Comparison of ENCODE assay signal across 9 cellular contexts in the genomic region with DNA sequence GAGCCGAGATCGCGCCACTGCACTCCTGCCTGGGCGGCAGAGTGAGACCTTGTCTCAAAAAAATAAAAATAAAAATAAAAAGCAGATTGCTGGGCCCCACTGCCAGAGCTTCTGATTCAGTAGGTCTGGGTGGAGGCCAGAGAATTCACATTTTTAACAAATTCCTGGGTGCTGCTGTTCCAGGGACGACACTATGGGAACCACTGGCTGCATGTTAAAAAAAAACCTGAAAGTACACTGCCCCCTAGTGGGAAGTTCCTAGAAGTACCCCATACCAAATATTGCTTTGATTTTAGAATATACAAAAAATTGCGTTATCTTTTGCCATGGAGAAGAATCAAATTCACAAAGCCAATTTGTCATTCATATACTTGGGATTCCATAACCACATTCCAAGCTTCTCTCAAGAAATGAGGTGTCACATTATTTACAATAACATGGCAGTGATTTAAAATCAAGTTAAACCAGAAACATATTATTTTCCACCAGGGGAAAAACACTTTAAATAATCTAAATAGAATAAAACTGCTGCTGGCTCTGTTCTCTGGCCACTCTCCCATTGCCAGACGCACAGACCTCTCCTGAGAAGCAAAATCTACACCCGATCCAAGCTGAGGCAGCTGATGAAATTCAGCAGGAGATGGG. TPM values are rescaled to one million over a fixed set of nuclear protein-coding genes. Genes with fewer than 3 reads are reported as not detected.
DNase-seq lines count a peak whose midpoint lies in the region; ATAC-seq and TF ChIP-seq lines count a peak whose summit lies in the region.
"Had no signal": no experiment of that assay in that cellular context is flagged by ENCODE, and none has a peak within 500 bp of the region (broad histone marks: within the 10 kb centered on the region; RNA-seq: fewer than 3 reads in every experiment).

No MANE protein-coding gene starts in this region.

- peaks cover 4% of the 10 kb centered on the region for H3K27me3 Mint-ChIP-seq in activated CD8-positive, alpha-beta T cell treated with anti-CD3 and anti-CD28 coated beads for 36 hours
- peaks cover 9% of the 10 kb centered on the region for H3K27me3 Mint-ChIP-seq in progenitor cell of endocrine pancreas

- H3K36me3 Mint-ChIP-seq in activated CD8-positive, alpha-beta T cell treated with anti-CD3 and anti-CD28 coated beads for 36 hours (ENCODE audit: low read depth), result no peaks in the 10 kb centered on the region
- no peaks in the 10 kb centered on the region for H3K36me3 Mint-ChIP-seq in progenitor cell of endocrine pancreas (ENCODE audit: insufficient read depth)
- H3K36me3 Mint-ChIP-seq: stimulated activated naive B cell treated with anti-CD40 and anti-IgM and Interleukin-4, amounts not matched to agents 10 μg/mL and 1 μg/mL and 100 μg/mL, for 72 hours had no signal

- H3K4me1 Mint-ChIP-seq in activated CD8-positive, alpha-beta T cell treated with anti-CD3 and anti-CD28 coated beads for 36 hours (ENCODE audit: low read depth), result no peaks in the 10 kb centered on the region
- peaks cover 14% of the 10 kb centered on the region for H3K4me1 Mint-ChIP-seq in progenitor cell of endocrine pancreas (ENCODE audit: low read depth)
- H3K4me1 Mint-ChIP-seq: stimulated activated naive B cell treated with anti-CD40 and anti-IgM and Interleukin-4, amounts not matched to agents 10 μg/mL and 1 μg/mL and 100 μg/mL, for 72 hours had no signal

- no peaks in the 10 kb centered on the region for H3K9me3 Mint-ChIP-seq in activated CD8-positive, alpha-beta T cell treated with anti-CD3 and anti-CD28 coated beads for 36 hours
- H3K9me3 Mint-ChIP-seq in progenitor cell of endocrine pancreas (ENCODE audit: low read depth), result no peaks in the 10 kb centered on the region
- H3K9me3 Mint-ChIP-seq: stimulated activated naive B cell treated with anti-CD40 and anti-IgM and Interleukin-4, amounts not matched to agents 10 μg/mL and 1 μg/mL and 100 μg/mL, for 72 hours had no signal

- intact Hi-C loops in activated CD8-positive, alpha-beta T cell treated with anti-CD3 and anti-CD28 coated beads for 36 hours (cut with micrococcal nuclease), result loop anchor here (5.0 kb wide), 1 partner anchor 358 kb away; no protein-coding TSS in a partner anchor

- no peak overlapping the region for H3K4me3 Mint-ChIP-seq in activated CD8-positive, alpha-beta T cell treated with anti-CD3 and anti-CD28 coated beads for 36 hours
- H3K4me3 Mint-ChIP-seq in progenitor cell of endocrine pancreas (ENCODE audit: low read depth), result no peak overlapping the region
- H3K4me3 Mint-ChIP-seq: stimulated activated naive B cell treated with anti-CD40 and anti-IgM and Interleukin-4, amounts not matched to agents 10 μg/mL and 1 μg/mL and 100 μg/mL, for 72 hours had no signal

- TF ChIP-seq CTCF in AG04449 (IDR thresholded peaks at IDR 0.05; ENCODE audit: insufficient read depth, low read length, missing control alignments), result peak; percentile 50
- TF ChIP-seq CTCF in GM10266 (IDR thresholded peaks at IDR 0.05; ENCODE audit: control insufficient read depth, insufficient read depth, low read depth, missing control alignments), result peak; percentile 68
- peak; percentile 87 for TF ChIP-seq CTCF in activated CD8-positive, alpha-beta T cell treated with anti-CD3 and anti-CD28 coated beads for 36 hours (IDR thresholded peaks at IDR 0.05)
- peak; percentile 84 for TF ChIP-seq CTCF in progenitor cell of endocrine pancreas (IDR thresholded peaks at IDR 0.05; ENCODE audit: unreplicated experiment)

- POLR2A ChIA-PET in AG04449 (lab: Yijun Ruan, JAX), result interaction anchor here (0.6 to 1.1 kb wide), 2 partner anchors 27 to 97 kb away, joined by 3 to 4 read pairs; partner anchors contain the start of gene SYF2
- POLR2A ChIA-PET in activated CD8-positive, alpha-beta T cell treated with anti-CD3 and anti-CD28 coated beads for 36 hours (lab: Charles Lee), result interaction anchor here (0.8 to 1.2 kb wide), 4 partner anchors 11 to 103 kb away, joined by 3 to 4 read pairs (median 3); no protein-coding TSS in a partner anchor

- DNase-seq in AG04449 (ENCODE audit: low read depth, low spot score) (peak; percentile 59), GM10266 (ENCODE audit: extremely low spot score) (peak; percentile 53), NCI-H2029 (lab: John Stamatoyannopoulos, UW) (peak; percentile 33), globus pallidus (ENCODE audit: low spot score) (peak; percentile 49), progenitor cell of endocrine pancreas (ENCODE audit: low spot score, unreplicated experiment) (no peak)
- peak; percentile 26 for DNase-seq in activated CD8-positive, alpha-beta T cell treated with anti-CD3 and anti-CD28 coated beads for 36 hours
- DNase-seq: stimulated activated naive B cell treated with anti-CD40 and anti-IgM and Interleukin-4, amounts not matched to agents 10 μg/mL and 1 μg/mL and 100 μg/mL, for 72 hours had no signal

- CTCF ChIA-PET in AG04449 (lab: Yijun Ruan, JAX), result interaction anchor here (0.6 to 6.7 kb wide), 65 partner anchors 9 to 541 kb away, joined by 3 to 69 read pairs (median 4); partner anchors contain the start of gene SYF2
- CTCF ChIA-PET in activated CD8-positive, alpha-beta T cell treated with anti-CD3 and anti-CD28 coated beads for 36 hours (lab: Charles Lee), result interaction anchor here (0.6 to 4.8 kb wide), 48 partner anchors 9 to 1000 kb away, joined by 3 to 73 read pairs (median 4); partner anchors contain the start of genes RSRP1 and SYF2

- H3K4me3 ChIP-seq in AG04449 (ENCODE audit: low read depth, low read length), result no peak overlapping the region

- peak; percentile 73 for ATAC-seq in activated CD8-positive, alpha-beta T cell treated with anti-CD3 and anti-CD28 coated beads for 36 hours
- ATAC-seq in GM18517 (IDR thresholded peaks at IDR 0.05; ENCODE audit: unreplicated experiment) (no peak), HG02981 (IDR thresholded peaks at IDR 0.05; ENCODE audit: unreplicated experiment) (no peak)

- H3K27ac Mint-ChIP-seq in activated CD8-positive, alpha-beta T cell treated with anti-CD3 and anti-CD28 coated beads for 36 hours, result no peak overlapping the region
- no peak overlapping the region for H3K27ac Mint-ChIP-seq in progenitor cell of endocrine pancreas
- H3K27ac Mint-ChIP-seq: stimulated activated naive B cell treated with anti-CD40 and anti-IgM and Interleukin-4, amounts not matched to agents 10 μg/mL and 1 μg/mL and 100 μg/mL, for 72 hours had no signal

RNA-seq across cellular contexts. Expression of gene SYF2, which starts 27.4 kb away (rescaled TPM):
- 10 to 100 TPM; 35.7 to 39.6 TPM for total RNA-seq in activated CD8-positive, alpha-beta T cell treated with anti-CD3 and anti-CD28 coated beads for 36 hours
- 40.3 and 43.5 TPM in 2 replicates for total RNA-seq in progenitor cell of endocrine pancreas

RNA-seq across cellular contexts. Expression of gene RSRP1, which starts 42.3 kb away (rescaled TPM):
- 100 to 1,000 TPM; 124 to 139 TPM for total RNA-seq in activated CD8-positive, alpha-beta T cell treated with anti-CD3 and anti-CD28 coated beads for 36 hours
- 124 and 127 TPM in 2 replicates for total RNA-seq in progenitor cell of endocrine pancreas
